Comparison of ENCODE assay signal across 26 cellular contexts in the genomic region with DNA sequence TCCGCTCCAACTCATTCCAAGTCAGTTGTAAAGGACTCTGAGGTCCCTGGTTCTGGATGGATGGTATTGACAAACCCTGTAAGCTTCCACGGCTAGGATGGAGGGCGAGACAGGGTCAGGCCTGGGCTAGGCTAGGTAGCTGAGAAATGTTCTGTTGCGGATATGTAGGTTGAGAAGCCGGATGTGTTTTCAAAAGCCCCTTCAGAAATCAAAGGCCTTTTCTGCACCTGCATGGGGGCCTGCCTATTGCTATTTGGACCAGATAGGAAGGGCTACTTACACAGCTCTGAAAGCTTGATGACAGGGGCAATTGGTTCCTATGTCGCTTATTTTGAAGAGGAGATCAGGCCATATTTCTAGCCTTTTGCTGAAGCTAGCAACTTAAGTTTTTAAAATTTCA. TPM values are rescaled to one million over a fixed set of nuclear protein-coding genes. Genes with fewer than 3 reads are reported as not detected.
DNase-seq lines count a peak whose midpoint lies in the region; ATAC-seq, FAIRE-seq and TF ChIP-seq lines count a peak whose summit lies in the region.
"Had no signal": no experiment of that assay in that cellular context is flagged by ENCODE, and none has a peak within 500 bp of the region (broad histone marks: within the 10 kb centered on the region; RNA-seq: fewer than 3 reads in every experiment).

No MANE protein-coding gene starts in this region.

- no peaks in the 10 kb centered on the region for H3K36me3 ChIP-seq in OCI-LY1 (ENCODE audit: insufficient read depth, low read length)
- no peaks in the 10 kb centered on the region for H3K36me3 ChIP-seq in astrocyte (ENCODE audit: insufficient read depth, low read length)
- H3K36me3 ChIP-seq in left ventricle myocardium inferior, result no peaks in the 10 kb centered on the region
- H3K36me3 ChIP-seq: BLaER1 treated with 17β-estradiol and CSF1 and Interleukin-3, amounts not matched to agents 10 nM and 100 nM had no signal

- no peaks in the 10 kb centered on the region for H3F3A ChIP-seq in OCI-LY1 (ENCODE audit: insufficient read depth, low read length)

- no peaks in the 10 kb centered on the region for H3K36me3 Mint-ChIP-seq in activated naive CD8-positive, alpha-beta T cell
- H3K36me3 Mint-ChIP-seq in activated naive CD8-positive, alpha-beta T cell treated with anti-CD3 and anti-CD28 coated beads, Interleukin-2, amount 50 U/mL, for 24 hours (ENCODE audit: low read depth), result no peaks in the 10 kb centered on the region
- H3K36me3 Mint-ChIP-seq in astrocyte (ENCODE audit: low read depth, unreplicated experiment), result no peaks in the 10 kb centered on the region
- H3K36me3 Mint-ChIP-seq in neural crest cell (ENCODE audit: low read depth), result no peaks in the 10 kb centered on the region
- H3K36me3 Mint-ChIP-seq: CD4-positive, alpha-beta memory T cell; CD8-positive, alpha-beta memory T cell had no signal

- H3K9ac ChIP-seq in OCI-LY1 (ENCODE audit: low read length) (no peak overlapping the region), astrocyte (ENCODE audit: low read length) (no peak overlapping the region)
- H3K9ac ChIP-seq: BLaER1 treated with 17β-estradiol and CSF1 and Interleukin-3, amounts not matched to agents 10 nM and 100 nM had no signal

- DNase-seq in activated naive CD8-positive, alpha-beta T cell treated with anti-CD3 and anti-CD28 coated beads, Interleukin-2, amount 50 U/mL, for 24 hours, result no peak
- DNase-seq in astrocyte (ENCODE audit: low read depth) (no peak), neural crest cell (ENCODE audit: low read depth, low spot score) (no peak), left ventricle myocardium inferior (no peak), NK-92 (lab: John Stamatoyannopoulos, UW; ENCODE audit: unreplicated experiment) (no peak)
- DNase-seq: AML-193; CD4-positive, alpha-beta memory T cell; CD8-positive, alpha-beta memory T cell; COR-L47; DMS 273 treated with DMSO at 0.1 percent for 48 hours; DMS153; DMS79; EL; GDM1 had no signal

- H2AFZ ChIP-seq in OCI-LY1 (ENCODE audit: low read length), result no peak overlapping the region
- H2AFZ ChIP-seq in astrocyte (ENCODE audit: low read depth, low read length), result no peak overlapping the region

- H3K27me3 ChIP-seq in OCI-LY1 (ENCODE audit: insufficient read depth, low read length) (no peaks in the 10 kb centered on the region), astrocyte (ENCODE audit: insufficient read depth, low read length) (no peaks in the 10 kb centered on the region), left ventricle myocardium inferior (ENCODE audit: low read depth) (no peaks in the 10 kb centered on the region)
- H3K27me3 ChIP-seq: BLaER1 treated with 17β-estradiol and CSF1 and Interleukin-3, amounts not matched to agents 10 nM and 100 nM had no signal

- ATAC-seq in activated naive CD8-positive, alpha-beta T cell treated with anti-CD3 and anti-CD28 coated beads, Interleukin-2, amount 50 U/mL, for 24 hours, result no peak
- no peak for ATAC-seq in GM21381 (IDR thresholded peaks at IDR 0.05; ENCODE audit: unreplicated experiment)
- ATAC-seq: A549, GM12878 had no signal

- no peak overlapping the region for H3K4me3 ChIP-seq in OCI-LY1 (ENCODE audit: low read depth, low read length, poor library complexity, severe bottlenecking)
- H3K4me3 ChIP-seq in astrocyte (ENCODE audit: insufficient read depth, low read depth, low read length), result no peak overlapping the region
- no peak overlapping the region for H3K4me3 ChIP-seq in left ventricle myocardium inferior
- H3K4me3 ChIP-seq: A549; BLaER1 treated with 17β-estradiol and CSF1 and Interleukin-3, amounts not matched to agents 10 nM and 100 nM; GM12878 had no signal

- H3K79me2 ChIP-seq in OCI-LY1 (ENCODE audit: insufficient read depth, low read length) (no peaks in the 10 kb centered on the region), astrocyte (ENCODE audit: insufficient read depth, low read length) (peaks cover 18% of the 10 kb centered on the region)

- H3K9me2 ChIP-seq in OCI-LY1 (ENCODE audit: low read depth, low read length), result no peaks in the 10 kb centered on the region

- H4K20me1 ChIP-seq in OCI-LY1 (ENCODE audit: insufficient read depth, low read length), result no peaks in the 10 kb centered on the region
- H4K20me1 ChIP-seq in astrocyte (ENCODE audit: insufficient read depth, low read length), result no peaks in the 10 kb centered on the region
- H4K20me1 ChIP-seq: BLaER1 treated with 17β-estradiol and CSF1 and Interleukin-3, amounts not matched to agents 10 nM and 100 nM had no signal

- H3K27me3 Mint-ChIP-seq in activated naive CD8-positive, alpha-beta T cell, result no peaks in the 10 kb centered on the region
- no peaks in the 10 kb centered on the region for H3K27me3 Mint-ChIP-seq in activated naive CD8-positive, alpha-beta T cell treated with anti-CD3 and anti-CD28 coated beads, Interleukin-2, amount 50 U/mL, for 24 hours
- no peaks in the 10 kb centered on the region for H3K27me3 Mint-ChIP-seq in astrocyte (ENCODE audit: low read depth, unreplicated experiment)
- no peaks in the 10 kb centered on the region for H3K27me3 Mint-ChIP-seq in neural crest cell (ENCODE audit: low read depth)
- H3K27me3 Mint-ChIP-seq: CD4-positive, alpha-beta memory T cell had no signal

- peak overlapping the region; percentile 42 for H3K4me3 Mint-ChIP-seq in activated naive CD8-positive, alpha-beta T cell
- no peak overlapping the region for H3K4me3 Mint-ChIP-seq in activated naive CD8-positive, alpha-beta T cell treated with anti-CD3 and anti-CD28 coated beads, Interleukin-2, amount 50 U/mL, for 24 hours
- no peak overlapping the region for H3K4me3 Mint-ChIP-seq in astrocyte (ENCODE audit: unreplicated experiment)
- no peak overlapping the region for H3K4me3 Mint-ChIP-seq in neural crest cell
- H3K4me3 Mint-ChIP-seq: B cell; CD4-positive, alpha-beta memory T cell; CD8-positive, alpha-beta memory T cell had no signal

- H3K9me3 Mint-ChIP-seq in activated naive CD8-positive, alpha-beta T cell (ENCODE audit: low read depth), result no peaks in the 10 kb centered on the region
- no peaks in the 10 kb centered on the region for H3K9me3 Mint-ChIP-seq in activated naive CD8-positive, alpha-beta T cell treated with anti-CD3 and anti-CD28 coated beads, Interleukin-2, amount 50 U/mL, for 24 hours
- no peaks in the 10 kb centered on the region for H3K9me3 Mint-ChIP-seq in astrocyte (ENCODE audit: unreplicated experiment)
- no peaks in the 10 kb centered on the region for H3K9me3 Mint-ChIP-seq in neural crest cell
- H3K9me3 Mint-ChIP-seq: CD8-positive, alpha-beta memory T cell had no signal

- H3K4me1 ChIP-seq in OCI-LY1 (ENCODE audit: insufficient read depth, low read length, severe bottlenecking) (peaks cover 72% of the 10 kb centered on the region), astrocyte (ENCODE audit: insufficient read depth, low read length) (peaks cover 22% of the 10 kb centered on the region), left ventricle myocardium inferior (no peaks in the 10 kb centered on the region)
- H3K4me1 ChIP-seq: A549 had no signal

- intact Hi-C loops in left ventricle myocardium inferior (cut with micrococcal nuclease), result no loop called here

- H3K27ac ChIP-seq in OCI-LY1 (ENCODE audit: low read depth, low read length, poor library complexity, severe bottlenecking), result peak overlapping the region; percentile 98
- H3K27ac ChIP-seq in astrocyte (ENCODE audit: low read depth, low read length), result no peak overlapping the region
- H3K27ac ChIP-seq in left ventricle myocardium inferior (replicated peaks), result no peak overlapping the region
- H3K27ac ChIP-seq: 22Rv1; A549; BLaER1 treated with 17β-estradiol and CSF1 and Interleukin-3, amounts not matched to agents 10 nM and 100 nM; C4-2B had no signal

- peak overlapping the region; percentile 79 for H3K27ac Mint-ChIP-seq in activated naive CD8-positive, alpha-beta T cell
- H3K27ac Mint-ChIP-seq in activated naive CD8-positive, alpha-beta T cell treated with anti-CD3 and anti-CD28 coated beads, Interleukin-2, amount 50 U/mL, for 24 hours, result no peak overlapping the region
- peak overlapping the region; percentile 11 for H3K27ac Mint-ChIP-seq in astrocyte (ENCODE audit: unreplicated experiment)
- H3K27ac Mint-ChIP-seq in neural crest cell (ENCODE audit: unreplicated experiment), result peak overlapping the region; percentile 7
- H3K27ac Mint-ChIP-seq: B cell; CD8-positive, alpha-beta memory T cell had no signal

- H3K9me3 ChIP-seq in OCI-LY1 (ENCODE audit: low read length), result no peaks in the 10 kb centered on the region
- no peaks in the 10 kb centered on the region for H3K9me3 ChIP-seq in astrocyte (ENCODE audit: insufficient read depth, low read depth, low read length)
- no peaks in the 10 kb centered on the region for H3K9me3 ChIP-seq in left ventricle myocardium inferior (replicated peaks)
- H3K9me3 ChIP-seq: A549; BLaER1 treated with 17β-estradiol and CSF1 and Interleukin-3, amounts not matched to agents 10 nM and 100 nM had no signal

- FAIRE-seq in astrocyte (lab: Jason Lieb, UNC), result peak; percentile 76
- FAIRE-seq: GM12878, GM12892, GM18507 had no signal

- H3K4me2 ChIP-seq in OCI-LY1 (ENCODE audit: low read length) (peak overlapping the region; percentile 30; the same call in 1 of the 2 replicates), astrocyte (ENCODE audit: low read length) (no peak overlapping the region)
- H3K4me2 ChIP-seq: A549; BLaER1 treated with 17β-estradiol and CSF1 and Interleukin-3, amounts not matched to agents 10 nM and 100 nM had no signal

- peaks cover 29% of the 10 kb centered on the region for H3K4me1 Mint-ChIP-seq in activated naive CD8-positive, alpha-beta T cell (ENCODE audit: low read depth)
- H3K4me1 Mint-ChIP-seq in activated naive CD8-positive, alpha-beta T cell treated with anti-CD3 and anti-CD28 coated beads, Interleukin-2, amount 50 U/mL, for 24 hours, result peaks cover 13% of the 10 kb centered on the region
- H3K4me1 Mint-ChIP-seq in astrocyte (ENCODE audit: low read depth, unreplicated experiment) (peaks cover 10% of the 10 kb centered on the region), neural crest cell (peaks cover 17% of the 10 kb centered on the region)

- TF ChIP-seq CTCF in OCI-LY1 (IDR thresholded peaks at IDR 0.05; ENCODE audit: low read length), result no peak
- no peak for TF ChIP-seq CTCF in astrocyte (IDR thresholded peaks at IDR 0.05; ENCODE audit: insufficient read depth, low read depth, low read length)
- TF ChIP-seq CTCF in neural crest cell (conservative IDR thresholded peaks at IDR 0.05), result no peak
- no peak for TF ChIP-seq CTCF in left ventricle myocardium inferior (IDR thresholded peaks at IDR 0.05; ENCODE audit: borderline replicate concordance)

RNA-seq across cellular contexts. Expression of gene DRP2, which starts 1.9 kb away (rescaled TPM):
- total RNA-seq in astrocyte (4.2 and 5.4 TPM in 2 replicates), neural crest cell (2.4 and 2.9 TPM in 2 replicates), left ventricle myocardium inferior (0.14 TPM)
- total RNA-seq: B cell, G401 had no signal
